ENCODE assay signal across 1 cellular context in the genomic region with DNA sequence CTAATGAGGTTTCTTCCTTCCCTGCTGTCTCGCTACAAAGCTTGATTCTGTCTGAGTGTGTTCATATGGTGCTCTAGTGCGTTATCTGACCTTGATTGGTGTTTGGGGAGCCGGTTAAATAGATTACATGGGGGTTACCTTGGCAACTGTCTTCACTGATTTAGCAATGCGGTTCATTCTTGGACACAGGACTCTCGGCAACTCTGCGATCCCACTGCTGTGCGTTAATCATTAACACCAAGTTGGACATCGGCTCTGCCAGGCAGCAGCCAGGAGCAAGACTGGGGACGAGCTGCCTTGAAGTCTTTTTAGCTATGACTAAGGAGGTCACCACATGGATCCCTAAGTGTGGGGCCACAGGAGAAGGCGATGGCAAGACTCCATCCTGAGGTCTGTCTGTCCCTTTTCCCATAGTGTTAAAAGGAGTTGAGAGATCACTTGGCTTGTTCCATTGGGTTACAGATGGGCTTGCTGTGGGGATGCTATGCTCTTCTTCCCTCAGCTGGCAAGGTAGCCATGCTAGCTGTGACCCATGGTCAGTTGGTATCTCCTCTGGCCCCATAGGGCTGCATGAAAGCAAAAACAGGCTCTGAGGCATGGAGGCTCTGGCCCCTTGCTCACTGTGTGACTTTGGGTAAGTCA.
TF ChIP-seq lines count a peak whose summit lies in the region.

No MANE protein-coding gene starts in this region.

TF ChIP-seq in K562, 482 proteins besides CTCF, POLR2A, EP300 and RAD21:
- TF ChIP-seq RFX1 (IDR thresholded peaks at IDR 0.05): peak; percentile 35; the same call in 1 of the 2 replicates
- TF ChIP-seq KAT7 (CRISPR knock-in tag; IDR thresholded peaks at IDR 0.05; ENCODE audit: borderline replicate concordance): no peak
TF ChIP-seq in K562: peak in this region for 1.
